8 cellular contexts compared by ENCODE assay signal in genomic region chr1:145077872-145078775, GRCh38. TPM values are rescaled to one million over a fixed set of nuclear protein-coding genes. Genes with fewer than 3 reads are reported as not detected.
DNase-seq lines count a peak whose midpoint lies in the region; ATAC-seq, FAIRE-seq and TF ChIP-seq lines count a peak whose summit lies in the region.
"Not testable (repeated sequence)": the region's sequence is repeated elsewhere in the genome, so short reads cannot be mapped to it uniquely, and the experiment has no call there.
"Had no signal": no experiment of that assay in that cellular context is flagged by ENCODE, and none has a peak within 500 bp of the region (broad histone marks: within the 10 kb centered on the region; RNA-seq: fewer than 3 reads in every experiment).

No MANE protein-coding gene starts in this region.

- H2AFZ ChIP-seq in HepG2 (ENCODE audit: low read length), result not testable (repeated sequence)

- not testable (repeated sequence) for H3K4me2 ChIP-seq in HepG2 (ENCODE audit: low read depth, low read length)

- not testable (repeated sequence) for H3K9me3 ChIP-seq in gastroesophageal sphincter; heart left ventricle; right cardiac atrium (ENCODE audit: control insufficient read depth, low read length); HepG2 (ENCODE audit: low read length); lung (ENCODE audit: control insufficient read depth in 2 of 2, insufficient read depth in 1 of 2, low read length in 1 of 2); pancreas

- H3K9ac ChIP-seq in HepG2 (ENCODE audit: insufficient read depth, low read depth, low read length), result not testable (repeated sequence)

- H4K20me1 ChIP-seq in HepG2 (ENCODE audit: insufficient read depth, low read length), result not testable (repeated sequence)

- intact Hi-C loops in heart left ventricle (cut with DNase I); right cardiac atrium (cut with DNase I); HepG2 (cut with micrococcal nuclease; ENCODE audit: unreplicated experiment); pancreas (cut with DNase I): not testable (repeated sequence)

- CTCF ChIA-PET in HepG2 (lab: Yijun Ruan, JAX; ENCODE audit: low intra/inter-chr PET ratio, low total read pairs), result not testable (repeated sequence)

- not testable (repeated sequence) for H3K36me3 ChIP-seq in gastroesophageal sphincter; heart left ventricle; HepG2 (replicated peaks in 1 of 2; ENCODE audit: control insufficient read depth in 1 of 2, insufficient read depth in 2 of 2, low read length in 2 of 2); lung (ENCODE audit: control insufficient read depth in 2 of 2, insufficient read depth in 2 of 2, low read length in 2 of 2); pancreas

- not testable (repeated sequence) for H3K4me3 ChIP-seq in gastroesophageal sphincter; heart left ventricle; right cardiac atrium (ENCODE audit: low read length); HepG2 (replicated peaks in 1 of 3; ENCODE audit: insufficient read depth in 1 of 3, low read depth in 2 of 3, low read length in 3 of 3); lung; pancreas

- H3K27me3 ChIP-seq in gastroesophageal sphincter; heart left ventricle; right cardiac atrium (ENCODE audit: control insufficient read depth, insufficient read depth); HepG2 (ENCODE audit: control insufficient read depth in 1 of 2, insufficient read depth in 2 of 2, low read length in 2 of 2); lung (ENCODE audit: control insufficient read depth, insufficient read depth); pancreas: not testable (repeated sequence)

- not testable (repeated sequence) for FAIRE-seq in HepG2 (lab: Jason Lieb, UNC); pancreas (lab: Jason Lieb, UNC)

- POLR2A ChIA-PET in HepG2 (lab: Yijun Ruan, JAX), result not testable (repeated sequence)

- no CpG with 5 or more reads among the region's 9 CpGs for WGBS in gastroesophageal sphincter (ENCODE audit: low coverage in 1 of 2), 2 donors
- no CpG with 5 or more reads among the region's 9 CpGs for WGBS in heart left ventricle, 4 donors
- no CpG with 5 or more reads among the region's 9 CpGs for WGBS in right cardiac atrium
- no CpG with 5 or more reads among the region's 9 CpGs for WGBS in HepG2 (ENCODE audit: low lambda C conversion rate)
- no CpG with 5 or more reads among the region's 9 CpGs for WGBS in lung, 2 donors
- no CpG with 5 or more reads among the region's 9 CpGs for WGBS in pancreas, 2 donors

- ATAC-seq in SK-N-SH treated with all-trans-retinoic acid at 6 μM for 48 hours (peak; percentile 79), gastroesophageal sphincter (peak; percentile 68), heart left ventricle (peak; percentile 47 to 86 (median 58)), right cardiac atrium (peak; percentile 71 to 72), HepG2 (peak; percentile 83), lung (ENCODE audit: insufficient read depth, low FRiP score) (peak; percentile 54), pancreas (peak; percentile 48 to 84 (median 70))

- H3K4me1 ChIP-seq in gastroesophageal sphincter; heart left ventricle; right cardiac atrium (ENCODE audit: control insufficient read depth, insufficient read depth, low read length); HepG2 (ENCODE audit: insufficient read depth, low read length); lung (ENCODE audit: control insufficient read depth in 2 of 2, insufficient read depth in 2 of 2, low read length in 2 of 2); pancreas: not testable (repeated sequence)

- BruUV-seq in HepG2 (replicated peaks; lab: Mats Ljungman, UMichigan), result not testable (repeated sequence)

- TF ChIP-seq CTCF in gastroesophageal sphincter (IDR thresholded peaks at IDR 0.05); heart left ventricle (IDR thresholded peaks at IDR 0.05); HepG2 (CRISPR knock-in tag; IDR thresholded peaks at IDR 0.05); lung (IDR thresholded peaks at IDR 0.05; ENCODE audit: control extremely low read depth, extremely low read depth); pancreas (IDR thresholded peaks at IDR 0.05): not testable (repeated sequence)

- TF ChIP-seq RAD21 in HepG2 (CRISPR knock-in tag; IDR thresholded peaks at IDR 0.05), result not testable (repeated sequence)

- not testable (repeated sequence) for TF ChIP-seq EP300 in gastroesophageal sphincter (IDR thresholded peaks at IDR 0.05); HepG2 (IDR thresholded peaks at IDR 0.05; ENCODE audit: low read depth in 2 of 2, low read length in 2 of 2); HepG2 (CRISPR knock-in tag; IDR thresholded peaks at IDR 0.05; ENCODE audit: borderline replicate concordance)

- not testable (repeated sequence) for TF ChIP-seq POLR2A in gastroesophageal sphincter (IDR thresholded peaks at IDR 0.05); heart left ventricle (IDR thresholded peaks at IDR 0.05); HepG2 (IDR thresholded peaks at IDR 0.05; ENCODE audit: insufficient read depth in 1 of 2, low read depth in 2 of 2, low read length in 2 of 2)

- DNase-seq in heart left ventricle; right cardiac atrium; HepG2 (ENCODE audit: low spot score); lung (ENCODE audit: low spot score); pancreas: not testable (repeated sequence)

- H3K27ac ChIP-seq in gastroesophageal sphincter; heart left ventricle; right cardiac atrium (ENCODE audit: low read length); HepG2 (ENCODE audit: extremely low read length, insufficient read depth, low read length); lung (ENCODE audit: low read depth in 1 of 2, low read length in 1 of 2); pancreas: not testable (repeated sequence)

- in situ Hi-C loops in HepG2 (cut with HindIII; ENCODE audit: extremely low pct_ligation_motif_present, low pct_unique_long_range_greater_than_20kb), result not testable (repeated sequence)

- H3K79me2 ChIP-seq in HepG2 (ENCODE audit: insufficient read depth, low read length), result not testable (repeated sequence)

RNA-seq across cellular contexts. Expression of gene SRGAP2B, which starts 17.0 kb away (rescaled TPM):
- total RNA-seq in gastroesophageal sphincter (10 to 100 TPM; 13.1 to 27.9 (median 20.2) TPM), heart left ventricle (10 to 100 TPM in 5 of 9 donors, 1 to 10 TPM in 4; 7.4 to 26.8 (median 10.4) TPM), right cardiac atrium (10 to 100 TPM; 16.5 to 22.3 (median 20.0) TPM), HepG2 (2016; rRNA removed; fragmentation: Illumina TruSeq; extraction: Trizol) (16.1 and 21.8 TPM in 2 replicates), lung (10 to 100 TPM; 33.2 to 49.8 TPM), pancreas (10 to 100 TPM in 1 of 6 donors, 1 to 10 TPM in 5; 4.1 to 13.0 (median 5.2) TPM)
- polyA plus RNA-seq in heart left ventricle (1 to 10 TPM; 3.0 to 6.2 TPM), right cardiac atrium (5.9 TPM), HepG2 (2011; rRNA removed) (9.2 and 13.5 TPM in 2 replicates), lung (10 to 100 TPM in 1 of 2 donors, 1 to 10 TPM in 1; 5.8 to 17.5 TPM), pancreas (1 to 10 TPM; 2.2 to 3.1 TPM)
- 4.7 and 8.0 TPM in 2 replicates for total RNA-seq in HepG2 (2016; cell fraction: cytosol; rRNA removed; fragmentation: Illumina TruSeq; extraction: Trizol; ENCODE audit: low read depth)
- total RNA-seq in HepG2 (2016; cell fraction: insoluble cytoplasmic fraction; rRNA removed; fragmentation: Illumina TruSeq; extraction: Trizol), result 17.0 and 22.9 TPM in 2 replicates
- total RNA-seq in HepG2 (2016; cell fraction: membrane; rRNA removed; fragmentation: Illumina TruSeq; extraction: Trizol), result 12.5 and 14.8 TPM in 2 replicates
- 16.3 and 20.4 TPM in 2 replicates for total RNA-seq in HepG2 (2016; cell fraction: nucleus; rRNA removed; fragmentation: Illumina TruSeq; extraction: Trizol)
- polyA plus RNA-seq in HepG2 (2011; cell fraction: cytosol; rRNA removed), result 9.9 and 11.6 TPM in 2 replicates
- polyA plus RNA-seq in HepG2 (2011; cell fraction: nucleus; rRNA removed), result 15.0 and 19.0 TPM in 2 replicates
- 13.2 and 17.0 TPM in 2 replicates for polyA plus RNA-seq in HepG2 (2012)
- polyA plus RNA-seq in HepG2 (2016; cell fraction: cytosol; fragmentation: Illumina TruSeq; extraction: Trizol; ENCODE audit: low read depth), result 0.76 and 1.0 TPM in 2 replicates
- polyA plus RNA-seq in HepG2 (2016; cell fraction: insoluble cytoplasmic fraction; fragmentation: Illumina TruSeq; extraction: Trizol; ENCODE audit: low read depth), result 14.7 and 16.1 TPM in 2 replicates
- 3.7 and 5.0 TPM in 2 replicates for polyA plus RNA-seq in HepG2 (2016; cell fraction: membrane; fragmentation: Illumina TruSeq; extraction: Trizol; ENCODE audit: low read depth)
- 14.3 and 23.5 TPM in 2 replicates for polyA plus RNA-seq in HepG2 (2016; cell fraction: nucleus; fragmentation: Illumina TruSeq; extraction: Trizol; ENCODE audit: insufficient read depth, low read depth)
- 27.1 and 40.5 TPM in 2 replicates for polyA minus RNA-seq in HepG2 (2011; rRNA and poly(A)+ RNA removed; ENCODE audit: low replicate concordance)
- polyA minus RNA-seq in HepG2 (2011; cell fraction: cytosol; rRNA and poly(A)+ RNA removed), result 19.9 and 20.9 TPM in 2 replicates
- 29.3 and 33.5 TPM in 2 replicates for polyA minus RNA-seq in HepG2 (2011; cell fraction: nucleus; rRNA and poly(A)+ RNA removed)

RNA-seq across cellular contexts. Expression of gene FAM72D, which starts 17.6 kb away (rescaled TPM):
- total RNA-seq in gastroesophageal sphincter (under 1 TPM in 2 of 4 donors, not detected in 2; 0.15 to 0.40 TPM), heart left ventricle (under 1 TPM in 3 of 9 donors, not detected in 6; 0.14 to 0.35 (median 0.20) TPM), right cardiac atrium (under 1 TPM; 0.17 to 0.37 (median 0.24) TPM), HepG2 (2016; rRNA removed; fragmentation: Illumina TruSeq; extraction: Trizol) (3.7 and 5.2 TPM in 2 replicates), lung (under 1 TPM; 0.52 to 0.60 TPM), pancreas (under 1 TPM in 4 of 6 donors, not detected in 2; 0.08 to 0.16 (median 0.09) TPM)
- polyA plus RNA-seq in heart left ventricle (under 1 TPM; 0.06 to 0.08 TPM), right cardiac atrium (0.09 TPM), HepG2 (2011; rRNA removed) (2.5 and 4.4 TPM in 2 replicates), lung (under 1 TPM; 0.35 to 0.41 TPM), pancreas (under 1 TPM in 1 of 2 donors, not detected in 1; 0.21 TPM)
- 0.97 and 1.2 TPM in 2 replicates for total RNA-seq in HepG2 (2016; cell fraction: cytosol; rRNA removed; fragmentation: Illumina TruSeq; extraction: Trizol; ENCODE audit: low read depth)
- total RNA-seq in HepG2 (2016; cell fraction: insoluble cytoplasmic fraction; rRNA removed; fragmentation: Illumina TruSeq; extraction: Trizol), result 4.5 and 5.9 TPM in 2 replicates
- total RNA-seq in HepG2 (2016; cell fraction: membrane; rRNA removed; fragmentation: Illumina TruSeq; extraction: Trizol), result 3.0 and 3.2 TPM in 2 replicates
- total RNA-seq in HepG2 (2016; cell fraction: nucleus; rRNA removed; fragmentation: Illumina TruSeq; extraction: Trizol), result 3.8 and 4.8 TPM in 2 replicates
- polyA plus RNA-seq in HepG2 (2011; cell fraction: cytosol; rRNA removed), result 1.6 and 1.8 TPM in 2 replicates
- 1.1 and 2.1 TPM in 2 replicates for polyA plus RNA-seq in HepG2 (2011; cell fraction: nucleus; rRNA removed)
- polyA plus RNA-seq in HepG2 (2012), result 2.9 and 4.1 TPM in 2 replicates
- polyA plus RNA-seq in HepG2 (2016; cell fraction: cytosol; fragmentation: Illumina TruSeq; extraction: Trizol; ENCODE audit: low read depth), result 0.54 and 0.76 TPM in 2 replicates
- 7.0 and 9.6 TPM in 2 replicates for polyA plus RNA-seq in HepG2 (2016; cell fraction: insoluble cytoplasmic fraction; fragmentation: Illumina TruSeq; extraction: Trizol; ENCODE audit: low read depth)
- 1.9 and 2.7 TPM in 2 replicates for polyA plus RNA-seq in HepG2 (2016; cell fraction: membrane; fragmentation: Illumina TruSeq; extraction: Trizol; ENCODE audit: low read depth)
- polyA plus RNA-seq in HepG2 (2016; cell fraction: nucleus; fragmentation: Illumina TruSeq; extraction: Trizol; ENCODE audit: insufficient read depth, low read depth), result 8.2 and 8.7 TPM in 2 replicates
- polyA minus RNA-seq in HepG2 (2011; rRNA and poly(A)+ RNA removed; ENCODE audit: low replicate concordance), result 3.1 and 3.9 TPM in 2 replicates
- polyA minus RNA-seq in HepG2 (2011; cell fraction: cytosol; rRNA and poly(A)+ RNA removed), result 1.1 and 1.2 TPM in 2 replicates
- 2.6 and 2.7 TPM in 2 replicates for polyA minus RNA-seq in HepG2 (2011; cell fraction: nucleus; rRNA and poly(A)+ RNA removed)
- total RNA-seq: CD4-positive, alpha-beta memory T cell had no signal
- polyA plus RNA-seq: CD4-positive, alpha-beta memory T cell had no signal
